24 cellular contexts compared by ENCODE assay signal in genomic region chr11:29261831-29262230, GRCh38.
"Had no signal": no experiment of that assay in that cellular context is flagged by ENCODE, and none has a peak within 500 bp of the region (broad histone marks: within the 10 kb centered on the region; RNA-seq: fewer than 3 reads in every experiment).

No MANE protein-coding gene starts in this region.

- ATAC-seq: naive thymus-derived CD4-positive, alpha-beta T cell; natural killer cell treated with Interleukin-12 subunit alpha and Interleukin-12 subunit beta and Interleukin-15 and Interleukin-18, amount 100 ng/mL, for 72 hours; stimulated activated memory B cell treated with anti-CD40 and anti-IgM and Interleukin-4, amounts not matched to agents 10 μg/mL and 1 μg/mL and 100 μg/mL, for 72 hours; stimulated activated naive CD8-positive, alpha-beta T cell treated with anti-CD3 and anti-CD28 coated beads, Interleukin-15, amount 100 ng/mL, for 72 hours had no signal

- H3K4me1 Mint-ChIP-seq: immature natural killer cell; naive thymus-derived CD4-positive, alpha-beta T cell; stimulated activated memory B cell treated with anti-CD40 and anti-IgM and Interleukin-4, amounts not matched to agents 10 μg/mL and 1 μg/mL and 100 μg/mL, for 72 hours; stimulated activated naive CD8-positive, alpha-beta T cell treated with anti-CD3 and anti-CD28 coated beads, Interleukin-15, amount 100 ng/mL, for 72 hours had no signal

- H3K4me2 ChIP-seq: smooth muscle cell had no signal

- H3K27ac ChIP-seq: left ventricle myocardium inferior, ovary, right atrium auricular region, right lobe of liver, tibial nerve, upper lobe of left lung, vagina had no signal

- DNase-seq: hypothalamus; immature natural killer cell; left ventricle myocardium inferior; midbrain; mucosa of descending colon; naive thymus-derived CD4-positive, alpha-beta T cell; ovary; right lobe of liver; stimulated activated CD4-positive, alpha-beta T cell treated with anti-CD3 and anti-CD28 coated beads, Interleukin-1b, Interleukin-23, amount 100 ng/mL, for 48 hours; stimulated activated CD4-positive, alpha-beta T cell treated with anti-CD3 and anti-CD28 coated beads, Interleukin-2, amount 100 ng/mL, for 48 hours; stimulated activated CD4-positive, alpha-beta T cell treated with anti-CD3 and anti-CD28 coated beads, Interleukin-4, amount 100 ng/mL, for 4 hours; stimulated activated CD8-positive, alpha-beta memory T cell treated with anti-CD3 and anti-CD28 coated beads, Interleukin-4, amount 100 ng/mL, for 48 hours; stimulated activated naive CD4-positive, alpha-beta T cell treated with Interleukin-2 at 50 U/mL for 16 hours; stimulated activated naive CD8-positive, alpha-beta T cell treated with anti-CD3 and anti-CD28 coated beads, Interleukin-15, amount 100 ng/mL, for 72 hours; substantia nigra; upper lobe of left lung had no signal

- H3K9me3 ChIP-seq: mucosa of descending colon, ovary, right atrium auricular region, right lobe of liver, tibial nerve, upper lobe of left lung, vagina had no signal

- H3K4me3 Mint-ChIP-seq: immature natural killer cell; naive thymus-derived CD4-positive, alpha-beta T cell; natural killer cell treated with Interleukin-12 subunit alpha and Interleukin-12 subunit beta and Interleukin-15 and Interleukin-18, amount 100 ng/mL, for 72 hours; stimulated activated memory B cell treated with anti-CD40 and anti-IgM and Interleukin-4, amounts not matched to agents 10 μg/mL and 1 μg/mL and 100 μg/mL, for 72 hours; stimulated activated naive CD8-positive, alpha-beta T cell treated with anti-CD3 and anti-CD28 coated beads, Interleukin-15, amount 100 ng/mL, for 72 hours had no signal

- H3K36me3 Mint-ChIP-seq: immature natural killer cell; naive thymus-derived CD4-positive, alpha-beta T cell; natural killer cell treated with Interleukin-12 subunit alpha and Interleukin-12 subunit beta and Interleukin-15 and Interleukin-18, amount 100 ng/mL, for 72 hours; stimulated activated memory B cell treated with anti-CD40 and anti-IgM and Interleukin-4, amounts not matched to agents 10 μg/mL and 1 μg/mL and 100 μg/mL, for 72 hours had no signal

- H3K27me3 ChIP-seq: ovary, right atrium auricular region, right lobe of liver, tibial nerve, upper lobe of left lung, vagina had no signal

- H3K36me3 ChIP-seq: left ventricle myocardium inferior, ovary, right atrium auricular region, right lobe of liver, tibial nerve, upper lobe of left lung, vagina had no signal

- H3K27ac Mint-ChIP-seq: immature natural killer cell; naive thymus-derived CD4-positive, alpha-beta T cell; natural killer cell treated with Interleukin-12 subunit alpha and Interleukin-12 subunit beta and Interleukin-15 and Interleukin-18, amount 100 ng/mL, for 72 hours; progenitor cell of endocrine pancreas; stimulated activated memory B cell treated with anti-CD40 and anti-IgM and Interleukin-4, amounts not matched to agents 10 μg/mL and 1 μg/mL and 100 μg/mL, for 72 hours; stimulated activated naive CD8-positive, alpha-beta T cell treated with anti-CD3 and anti-CD28 coated beads, Interleukin-15, amount 100 ng/mL, for 72 hours had no signal

- H3K4me3 ChIP-seq: left ventricle myocardium inferior, lung, mucosa of descending colon, ovary, right atrium auricular region, right lobe of liver, smooth muscle cell, tibial nerve, upper lobe of left lung, vagina had no signal

- H3K4me1 ChIP-seq: left ventricle myocardium inferior, right atrium auricular region, tibial nerve, upper lobe of left lung, vagina had no signal

- H3K27me3 Mint-ChIP-seq: naive thymus-derived CD4-positive, alpha-beta T cell; natural killer cell treated with Interleukin-12 subunit alpha and Interleukin-12 subunit beta and Interleukin-15 and Interleukin-18, amount 100 ng/mL, for 72 hours; progenitor cell of endocrine pancreas; stimulated activated memory B cell treated with anti-CD40 and anti-IgM and Interleukin-4, amounts not matched to agents 10 μg/mL and 1 μg/mL and 100 μg/mL, for 72 hours; stimulated activated naive CD8-positive, alpha-beta T cell treated with anti-CD3 and anti-CD28 coated beads, Interleukin-15, amount 100 ng/mL, for 72 hours had no signal
